Comparison of ENCODE assay signal across 8 cellular contexts in genomic region chr11:34356130-34356529, GRCh38. TPM values are rescaled to one million over a fixed set of nuclear protein-coding genes. Genes with fewer than 3 reads are reported as not detected.
DNase-seq lines count a peak whose midpoint lies in the region; ATAC-seq and TF ChIP-seq lines count a peak whose summit lies in the region.

No MANE protein-coding gene starts in this region.

- ATAC-seq in HG03097 (IDR thresholded peaks at IDR 0.05; ENCODE audit: low FRiP score, unreplicated experiment), result no peak

- H3K4me3 ChIP-seq in fibroblast of mammary gland (ENCODE audit: control insufficient read depth, low read depth, low read length) (peak overlapping the region; percentile 58), retinal pigment epithelial cell (ENCODE audit: low read length) (peak overlapping the region; percentile 64)

- TF ChIP-seq CTCF in GM12872 (IDR thresholded peaks at IDR 0.05; ENCODE audit: insufficient read depth, low read depth, low read length) (0 out of 3 replicates have a peak, but pooled peaks have one; percentile 26), fibroblast of mammary gland (conservative IDR thresholded peaks at IDR 0.05; ENCODE audit: control insufficient read depth, insufficient read depth, low read depth, low read length) (no peak), retinal pigment epithelial cell (conservative IDR thresholded peaks at IDR 0.05; ENCODE audit: low read depth, low read length) (peak; percentile 10)

- no peak for DNase-seq in fibroblast of mammary gland (ENCODE audit: low read depth)
- DNase-seq in retinal pigment epithelial cell (ENCODE audit: low read depth), result no peak
- DNase-seq in epidermal melanocyte (ENCODE audit: insufficient read length, low spot score), result no peak
- DNase-seq in ecto neural progenitor cell (ENCODE audit: low spot score), result no peak
- DNase-seq in T1000 (lab: John Stamatoyannopoulos, UW), result no peak

TF ChIP-seq in PFSK-1, 5 proteins besides CTCF, POLR2A, EP300 and RAD21:
- TF ChIP-seq, protein P1, sequence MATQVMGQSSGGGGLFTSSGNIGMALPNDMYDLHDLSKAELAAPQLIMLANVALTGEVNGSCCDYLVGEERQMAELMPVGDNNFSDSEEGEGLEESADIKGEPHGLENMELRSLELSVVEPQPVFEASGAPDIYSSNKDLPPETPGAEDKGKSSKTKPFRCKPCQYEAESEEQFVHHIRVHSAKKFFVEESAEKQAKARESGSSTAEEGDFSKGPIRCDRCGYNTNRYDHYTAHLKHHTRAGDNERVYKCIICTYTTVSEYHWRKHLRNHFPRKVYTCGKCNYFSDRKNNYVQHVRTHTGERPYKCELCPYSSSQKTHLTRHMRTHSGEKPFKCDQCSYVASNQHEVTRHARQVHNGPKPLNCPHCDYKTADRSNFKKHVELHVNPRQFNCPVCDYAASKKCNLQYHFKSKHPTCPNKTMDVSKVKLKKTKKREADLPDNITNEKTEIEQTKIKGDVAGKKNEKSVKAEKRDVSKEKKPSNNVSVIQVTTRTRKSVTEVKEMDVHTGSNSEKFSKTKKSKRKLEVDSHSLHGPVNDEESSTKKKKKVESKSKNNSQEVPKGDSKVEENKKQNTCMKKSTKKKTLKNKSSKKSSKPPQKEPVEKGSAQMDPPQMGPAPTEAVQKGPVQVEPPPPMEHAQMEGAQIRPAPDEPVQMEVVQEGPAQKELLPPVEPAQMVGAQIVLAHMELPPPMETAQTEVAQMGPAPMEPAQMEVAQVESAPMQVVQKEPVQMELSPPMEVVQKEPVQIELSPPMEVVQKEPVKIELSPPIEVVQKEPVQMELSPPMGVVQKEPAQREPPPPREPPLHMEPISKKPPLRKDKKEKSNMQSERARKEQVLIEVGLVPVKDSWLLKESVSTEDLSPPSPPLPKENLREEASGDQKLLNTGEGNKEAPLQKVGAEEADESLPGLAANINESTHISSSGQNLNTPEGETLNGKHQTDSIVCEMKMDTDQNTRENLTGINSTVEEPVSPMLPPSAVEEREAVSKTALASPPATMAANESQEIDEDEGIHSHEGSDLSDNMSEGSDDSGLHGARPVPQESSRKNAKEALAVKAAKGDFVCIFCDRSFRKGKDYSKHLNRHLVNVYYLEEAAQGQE (IDR thresholded peaks at IDR 0.05; ENCODE audit: insufficient read depth in 1 of 2, low read depth in 2 of 2, low read length in 2 of 2), result no peak
- TF ChIP-seq FOXP2 (optimal IDR thresholded peaks at IDR 0.05; ENCODE audit: borderline replicate concordance, extremely low read depth, extremely low read length, insufficient read depth) (no peak), SIN3A (IDR thresholded peaks at IDR 0.05; ENCODE audit: borderline replicate concordance, insufficient read depth, low read length) (peak; percentile 56; the same call in 1 of the 2 replicates), POLR2AphosphoS5 (IDR thresholded peaks at IDR 0.05; ENCODE audit: low read depth, low read length) (no peak), TAF1 (IDR thresholded peaks at IDR 0.05; ENCODE audit: borderline replicate concordance, insufficient read depth, low read length) (no peak)

RNA-seq across cellular contexts. Expression of gene ABTB2, which starts 1.7 kb away (rescaled TPM):
- 18.7 TPM for polyA plus RNA-seq in PFSK-1 (2012; ENCODE audit: insufficient read length, low read depth)
